Comparison of ENCODE assay signal across 2 cellular contexts in the genomic region with DNA sequence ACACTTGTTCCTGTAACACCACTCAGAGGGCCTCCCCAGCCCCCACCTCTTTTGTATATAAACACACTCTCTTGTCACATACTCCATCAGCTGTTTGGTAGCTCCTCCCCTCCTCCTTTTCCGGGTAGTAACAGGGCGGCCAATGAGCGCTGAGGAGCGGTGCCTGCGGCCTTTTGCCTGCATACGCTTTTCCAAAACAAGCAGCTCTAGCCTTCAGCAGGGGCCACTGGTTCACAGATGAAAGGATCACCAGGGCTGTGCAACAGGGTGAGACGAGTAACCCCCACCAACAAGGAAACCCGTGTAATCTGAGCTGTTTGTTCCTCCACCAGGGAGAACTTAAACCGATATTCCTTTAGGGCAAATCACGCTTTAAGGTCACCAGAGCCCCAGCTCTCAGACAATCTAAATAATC.
TF ChIP-seq lines count a peak whose summit lies in the region.

No MANE protein-coding gene starts in this region.

TF ChIP-seq in A549, 52 proteins besides CTCF, POLR2A, EP300 and RAD21 (continued from another document):
- TF ChIP-seq, protein P1, sequence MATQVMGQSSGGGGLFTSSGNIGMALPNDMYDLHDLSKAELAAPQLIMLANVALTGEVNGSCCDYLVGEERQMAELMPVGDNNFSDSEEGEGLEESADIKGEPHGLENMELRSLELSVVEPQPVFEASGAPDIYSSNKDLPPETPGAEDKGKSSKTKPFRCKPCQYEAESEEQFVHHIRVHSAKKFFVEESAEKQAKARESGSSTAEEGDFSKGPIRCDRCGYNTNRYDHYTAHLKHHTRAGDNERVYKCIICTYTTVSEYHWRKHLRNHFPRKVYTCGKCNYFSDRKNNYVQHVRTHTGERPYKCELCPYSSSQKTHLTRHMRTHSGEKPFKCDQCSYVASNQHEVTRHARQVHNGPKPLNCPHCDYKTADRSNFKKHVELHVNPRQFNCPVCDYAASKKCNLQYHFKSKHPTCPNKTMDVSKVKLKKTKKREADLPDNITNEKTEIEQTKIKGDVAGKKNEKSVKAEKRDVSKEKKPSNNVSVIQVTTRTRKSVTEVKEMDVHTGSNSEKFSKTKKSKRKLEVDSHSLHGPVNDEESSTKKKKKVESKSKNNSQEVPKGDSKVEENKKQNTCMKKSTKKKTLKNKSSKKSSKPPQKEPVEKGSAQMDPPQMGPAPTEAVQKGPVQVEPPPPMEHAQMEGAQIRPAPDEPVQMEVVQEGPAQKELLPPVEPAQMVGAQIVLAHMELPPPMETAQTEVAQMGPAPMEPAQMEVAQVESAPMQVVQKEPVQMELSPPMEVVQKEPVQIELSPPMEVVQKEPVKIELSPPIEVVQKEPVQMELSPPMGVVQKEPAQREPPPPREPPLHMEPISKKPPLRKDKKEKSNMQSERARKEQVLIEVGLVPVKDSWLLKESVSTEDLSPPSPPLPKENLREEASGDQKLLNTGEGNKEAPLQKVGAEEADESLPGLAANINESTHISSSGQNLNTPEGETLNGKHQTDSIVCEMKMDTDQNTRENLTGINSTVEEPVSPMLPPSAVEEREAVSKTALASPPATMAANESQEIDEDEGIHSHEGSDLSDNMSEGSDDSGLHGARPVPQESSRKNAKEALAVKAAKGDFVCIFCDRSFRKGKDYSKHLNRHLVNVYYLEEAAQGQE (IDR thresholded peaks at IDR 0.05): no peak
- TF ChIP-seq NPAS2 (CRISPR knock-in tag; IDR thresholded peaks at IDR 0.05; ENCODE audit: borderline replicate concordance) (no peak), MAFK (IDR thresholded peaks at IDR 0.05; ENCODE audit: partially characterized antibody) (no peak), EHMT2 (IDR thresholded peaks at IDR 0.05; ENCODE audit: low read depth) (no peak), FOSL2 (IDR thresholded peaks at IDR 0.05) (no peak), FOSL2 (CRISPR knock-in tag; IDR thresholded peaks at IDR 0.05) (no peak), RARB (CRISPR knock-in tag; IDR thresholded peaks at IDR 0.05) (no peak)
- TF ChIP-seq, protein P2, sequence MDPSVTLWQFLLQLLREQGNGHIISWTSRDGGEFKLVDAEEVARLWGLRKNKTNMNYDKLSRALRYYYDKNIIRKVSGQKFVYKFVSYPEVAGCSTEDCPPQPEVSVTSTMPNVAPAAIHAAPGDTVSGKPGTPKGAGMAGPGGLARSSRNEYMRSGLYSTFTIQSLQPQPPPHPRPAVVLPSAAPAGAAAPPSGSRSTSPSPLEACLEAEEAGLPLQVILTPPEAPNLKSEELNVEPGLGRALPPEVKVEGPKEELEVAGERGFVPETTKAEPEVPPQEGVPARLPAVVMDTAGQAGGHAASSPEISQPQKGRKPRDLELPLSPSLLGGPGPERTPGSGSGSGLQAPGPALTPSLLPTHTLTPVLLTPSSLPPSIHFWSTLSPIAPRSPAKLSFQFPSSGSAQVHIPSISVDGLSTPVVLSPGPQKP (IDR thresholded peaks at IDR 0.05; ENCODE audit: low read depth, low read length): no peak

TF ChIP-seq in HepG2, 621 proteins besides CTCF, POLR2A, EP300 and RAD21 (continued from another document and continues in another):
- TF ChIP-seq, protein P3, sequence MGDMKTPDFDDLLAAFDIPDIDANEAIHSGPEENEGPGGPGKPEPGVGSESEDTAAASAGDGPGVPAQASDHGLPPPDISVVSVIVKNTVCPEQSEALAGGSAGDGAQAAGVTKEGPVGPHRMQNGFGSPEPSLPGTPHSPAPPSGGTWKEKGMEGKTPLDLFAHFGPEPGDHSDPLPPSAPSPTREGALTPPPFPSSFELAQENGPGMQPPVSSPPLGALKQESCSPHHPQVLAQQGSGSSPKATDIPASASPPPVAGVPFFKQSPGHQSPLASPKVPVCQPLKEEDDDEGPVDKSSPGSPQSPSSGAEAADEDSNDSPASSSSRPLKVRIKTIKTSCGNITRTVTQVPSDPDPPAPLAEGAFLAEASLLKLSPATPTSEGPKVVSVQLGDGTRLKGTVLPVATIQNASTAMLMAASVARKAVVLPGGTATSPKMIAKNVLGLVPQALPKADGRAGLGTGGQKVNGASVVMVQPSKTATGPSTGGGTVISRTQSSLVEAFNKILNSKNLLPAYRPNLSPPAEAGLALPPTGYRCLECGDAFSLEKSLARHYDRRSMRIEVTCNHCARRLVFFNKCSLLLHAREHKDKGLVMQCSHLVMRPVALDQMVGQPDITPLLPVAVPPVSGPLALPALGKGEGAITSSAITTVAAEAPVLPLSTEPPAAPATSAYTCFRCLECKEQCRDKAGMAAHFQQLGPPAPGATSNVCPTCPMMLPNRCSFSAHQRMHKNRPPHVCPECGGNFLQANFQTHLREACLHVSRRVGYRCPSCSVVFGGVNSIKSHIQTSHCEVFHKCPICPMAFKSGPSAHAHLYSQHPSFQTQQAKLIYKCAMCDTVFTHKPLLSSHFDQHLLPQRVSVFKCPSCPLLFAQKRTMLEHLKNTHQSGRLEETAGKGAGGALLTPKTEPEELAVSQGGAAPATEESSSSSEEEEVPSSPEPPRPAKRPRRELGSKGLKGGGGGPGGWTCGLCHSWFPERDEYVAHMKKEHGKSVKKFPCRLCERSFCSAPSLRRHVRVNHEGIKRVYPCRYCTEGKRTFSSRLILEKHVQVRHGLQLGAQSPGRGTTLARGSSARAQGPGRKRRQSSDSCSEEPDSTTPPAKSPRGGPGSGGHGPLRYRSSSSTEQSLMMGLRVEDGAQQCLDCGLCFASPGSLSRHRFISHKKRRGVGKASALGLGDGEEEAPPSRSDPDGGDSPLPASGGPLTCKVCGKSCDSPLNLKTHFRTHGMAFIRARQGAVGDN (CRISPR knock-in tag; IDR thresholded peaks at IDR 0.05): peak; percentile 70
- TF ChIP-seq GABPA (IDR thresholded peaks at IDR 0.05; ENCODE audit: low read depth, low read length) (no peak), GABPA (CRISPR knock-in tag; IDR thresholded peaks at IDR 0.05; ENCODE audit: low read depth) (peak; percentile 56), ZNF547 (CRISPR knock-in tag; IDR thresholded peaks at IDR 0.05) (no peak), MXI1 (IDR thresholded peaks at IDR 0.05; ENCODE audit: borderline replicate concordance, low read depth, low read length) (peak; percentile 62; the same call in 1 of the 3 replicates), TMF1 (CRISPR knock-in tag; IDR thresholded peaks at IDR 0.05; ENCODE audit: low read depth) (no peak), ARID2 (CRISPR knock-in tag; IDR thresholded peaks at IDR 0.05; ENCODE audit: borderline replicate concordance) (no peak; the same call in 1 of the 2 replicates), CHD2 (IDR thresholded peaks at IDR 0.05; ENCODE audit: low read depth, low read length) (no peak), ZNF251 (CRISPR knock-in tag; IDR thresholded peaks at IDR 0.05) (no peak), SP1 (IDR thresholded peaks at IDR 0.05) (no peak), SP1 (CRISPR knock-in tag; IDR thresholded peaks at IDR 0.05) (peak; percentile 62; the same call in 1 of the 2 replicates), ZNF737 (CRISPR knock-in tag; IDR thresholded peaks at IDR 0.05; ENCODE audit: borderline replicate concordance) (no peak), RFX5 (IDR thresholded peaks at IDR 0.05; ENCODE audit: low read depth, low read length) (peak; percentile 98), FOXO1 (CRISPR knock-in tag; IDR thresholded peaks at IDR 0.05) (peak; percentile 91), PRPF4 (IDR thresholded peaks at IDR 0.05; ENCODE audit: low read depth, low read length, poor library complexity, severe bottlenecking) (no peak), ARNTL (CRISPR knock-in tag; IDR thresholded peaks at IDR 0.05) (peak; percentile 81), KAT2B (IDR thresholded peaks at IDR 0.05; ENCODE audit: borderline replicate concordance, low read depth, low read length) (no peak), ZNF567 (CRISPR knock-in tag; IDR thresholded peaks at IDR 0.05; ENCODE audit: borderline replicate concordance) (no peak), RBFOX2 (IDR thresholded peaks at IDR 0.05; ENCODE audit: low read depth, low read length) (0 out of 2 replicates have a peak, but pooled peaks have one; percentile 46), TARDBP (CRISPR knock-in tag; IDR thresholded peaks at IDR 0.05) (peak; percentile 75)
- TF ChIP-seq, protein P4, sequence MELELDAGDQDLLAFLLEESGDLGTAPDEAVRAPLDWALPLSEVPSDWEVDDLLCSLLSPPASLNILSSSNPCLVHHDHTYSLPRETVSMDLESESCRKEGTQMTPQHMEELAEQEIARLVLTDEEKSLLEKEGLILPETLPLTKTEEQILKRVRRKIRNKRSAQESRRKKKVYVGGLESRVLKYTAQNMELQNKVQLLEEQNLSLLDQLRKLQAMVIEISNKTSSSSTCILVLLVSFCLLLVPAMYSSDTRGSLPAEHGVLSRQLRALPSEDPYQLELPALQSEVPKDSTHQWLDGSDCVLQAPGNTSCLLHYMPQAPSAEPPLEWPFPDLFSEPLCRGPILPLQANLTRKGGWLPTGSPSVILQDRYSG (CRISPR knock-in tag; IDR thresholded peaks at IDR 0.05): no peak
- TF ChIP-seq, protein P5, sequence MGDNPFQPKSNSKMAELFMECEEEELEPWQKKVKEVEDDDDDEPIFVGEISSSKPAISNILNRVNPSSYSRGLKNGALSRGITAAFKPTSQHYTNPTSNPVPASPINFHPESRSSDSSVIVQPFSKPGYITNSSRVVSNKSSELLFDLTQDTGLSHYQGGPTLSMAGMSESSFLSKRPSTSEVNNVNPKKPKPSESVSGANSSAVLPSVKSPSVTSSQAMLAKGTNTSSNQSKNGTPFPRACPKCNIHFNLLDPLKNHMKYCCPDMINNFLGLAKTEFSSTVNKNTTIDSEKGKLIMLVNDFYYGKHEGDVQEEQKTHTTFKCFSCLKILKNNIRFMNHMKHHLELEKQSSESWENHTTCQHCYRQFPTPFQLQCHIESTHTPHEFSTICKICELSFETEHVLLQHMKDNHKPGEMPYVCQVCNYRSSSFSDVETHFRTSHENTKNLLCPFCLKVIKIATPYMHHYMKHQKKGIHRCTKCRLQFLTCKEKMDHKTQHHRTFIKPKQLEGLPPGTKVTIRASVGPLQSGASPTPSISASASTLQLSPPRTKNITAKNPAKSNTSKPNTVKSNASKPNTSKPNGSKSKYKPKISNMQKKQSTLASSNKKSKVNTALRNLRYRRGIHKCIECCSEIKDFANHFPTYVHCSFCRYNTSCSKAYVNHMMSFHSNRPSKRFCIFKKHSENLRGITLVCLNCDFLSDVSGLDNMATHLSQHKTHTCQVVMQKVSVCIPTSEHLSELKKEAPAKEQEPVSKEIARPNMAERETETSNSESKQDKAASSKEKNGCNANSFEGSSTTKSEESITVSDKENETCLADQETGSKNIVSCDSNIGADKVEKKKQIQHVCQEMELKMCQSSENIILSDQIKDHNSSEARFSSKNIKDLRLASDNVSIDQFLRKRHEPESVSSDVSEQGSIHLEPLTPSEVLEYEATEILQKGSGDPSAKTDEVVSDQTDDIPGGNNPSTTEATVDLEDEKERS (CRISPR knock-in tag; IDR thresholded peaks at IDR 0.05): no peak
- TF ChIP-seq, protein P6, sequence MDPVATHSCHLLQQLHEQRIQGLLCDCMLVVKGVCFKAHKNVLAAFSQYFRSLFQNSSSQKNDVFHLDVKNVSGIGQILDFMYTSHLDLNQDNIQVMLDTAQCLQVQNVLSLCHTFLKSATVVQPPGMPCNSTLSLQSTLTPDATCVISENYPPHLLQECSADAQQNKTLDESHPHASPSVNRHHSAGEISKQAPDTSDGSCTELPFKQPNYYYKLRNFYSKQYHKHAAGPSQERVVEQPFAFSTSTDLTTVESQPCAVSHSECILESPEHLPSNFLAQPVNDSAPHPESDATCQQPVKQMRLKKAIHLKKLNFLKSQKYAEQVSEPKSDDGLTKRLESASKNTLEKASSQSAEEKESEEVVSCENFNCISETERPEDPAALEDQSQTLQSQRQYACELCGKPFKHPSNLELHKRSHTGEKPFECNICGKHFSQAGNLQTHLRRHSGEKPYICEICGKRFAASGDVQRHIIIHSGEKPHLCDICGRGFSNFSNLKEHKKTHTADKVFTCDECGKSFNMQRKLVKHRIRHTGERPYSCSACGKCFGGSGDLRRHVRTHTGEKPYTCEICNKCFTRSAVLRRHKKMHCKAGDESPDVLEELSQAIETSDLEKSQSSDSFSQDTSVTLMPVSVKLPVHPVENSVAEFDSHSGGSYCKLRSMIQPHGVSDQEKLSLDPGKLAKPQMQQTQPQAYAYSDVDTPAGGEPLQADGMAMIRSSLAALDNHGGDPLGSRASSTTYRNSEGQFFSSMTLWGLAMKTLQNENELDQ (CRISPR knock-in tag; IDR thresholded peaks at IDR 0.05; ENCODE audit: borderline replicate concordance): no peak
- TF ChIP-seq, protein P7, sequence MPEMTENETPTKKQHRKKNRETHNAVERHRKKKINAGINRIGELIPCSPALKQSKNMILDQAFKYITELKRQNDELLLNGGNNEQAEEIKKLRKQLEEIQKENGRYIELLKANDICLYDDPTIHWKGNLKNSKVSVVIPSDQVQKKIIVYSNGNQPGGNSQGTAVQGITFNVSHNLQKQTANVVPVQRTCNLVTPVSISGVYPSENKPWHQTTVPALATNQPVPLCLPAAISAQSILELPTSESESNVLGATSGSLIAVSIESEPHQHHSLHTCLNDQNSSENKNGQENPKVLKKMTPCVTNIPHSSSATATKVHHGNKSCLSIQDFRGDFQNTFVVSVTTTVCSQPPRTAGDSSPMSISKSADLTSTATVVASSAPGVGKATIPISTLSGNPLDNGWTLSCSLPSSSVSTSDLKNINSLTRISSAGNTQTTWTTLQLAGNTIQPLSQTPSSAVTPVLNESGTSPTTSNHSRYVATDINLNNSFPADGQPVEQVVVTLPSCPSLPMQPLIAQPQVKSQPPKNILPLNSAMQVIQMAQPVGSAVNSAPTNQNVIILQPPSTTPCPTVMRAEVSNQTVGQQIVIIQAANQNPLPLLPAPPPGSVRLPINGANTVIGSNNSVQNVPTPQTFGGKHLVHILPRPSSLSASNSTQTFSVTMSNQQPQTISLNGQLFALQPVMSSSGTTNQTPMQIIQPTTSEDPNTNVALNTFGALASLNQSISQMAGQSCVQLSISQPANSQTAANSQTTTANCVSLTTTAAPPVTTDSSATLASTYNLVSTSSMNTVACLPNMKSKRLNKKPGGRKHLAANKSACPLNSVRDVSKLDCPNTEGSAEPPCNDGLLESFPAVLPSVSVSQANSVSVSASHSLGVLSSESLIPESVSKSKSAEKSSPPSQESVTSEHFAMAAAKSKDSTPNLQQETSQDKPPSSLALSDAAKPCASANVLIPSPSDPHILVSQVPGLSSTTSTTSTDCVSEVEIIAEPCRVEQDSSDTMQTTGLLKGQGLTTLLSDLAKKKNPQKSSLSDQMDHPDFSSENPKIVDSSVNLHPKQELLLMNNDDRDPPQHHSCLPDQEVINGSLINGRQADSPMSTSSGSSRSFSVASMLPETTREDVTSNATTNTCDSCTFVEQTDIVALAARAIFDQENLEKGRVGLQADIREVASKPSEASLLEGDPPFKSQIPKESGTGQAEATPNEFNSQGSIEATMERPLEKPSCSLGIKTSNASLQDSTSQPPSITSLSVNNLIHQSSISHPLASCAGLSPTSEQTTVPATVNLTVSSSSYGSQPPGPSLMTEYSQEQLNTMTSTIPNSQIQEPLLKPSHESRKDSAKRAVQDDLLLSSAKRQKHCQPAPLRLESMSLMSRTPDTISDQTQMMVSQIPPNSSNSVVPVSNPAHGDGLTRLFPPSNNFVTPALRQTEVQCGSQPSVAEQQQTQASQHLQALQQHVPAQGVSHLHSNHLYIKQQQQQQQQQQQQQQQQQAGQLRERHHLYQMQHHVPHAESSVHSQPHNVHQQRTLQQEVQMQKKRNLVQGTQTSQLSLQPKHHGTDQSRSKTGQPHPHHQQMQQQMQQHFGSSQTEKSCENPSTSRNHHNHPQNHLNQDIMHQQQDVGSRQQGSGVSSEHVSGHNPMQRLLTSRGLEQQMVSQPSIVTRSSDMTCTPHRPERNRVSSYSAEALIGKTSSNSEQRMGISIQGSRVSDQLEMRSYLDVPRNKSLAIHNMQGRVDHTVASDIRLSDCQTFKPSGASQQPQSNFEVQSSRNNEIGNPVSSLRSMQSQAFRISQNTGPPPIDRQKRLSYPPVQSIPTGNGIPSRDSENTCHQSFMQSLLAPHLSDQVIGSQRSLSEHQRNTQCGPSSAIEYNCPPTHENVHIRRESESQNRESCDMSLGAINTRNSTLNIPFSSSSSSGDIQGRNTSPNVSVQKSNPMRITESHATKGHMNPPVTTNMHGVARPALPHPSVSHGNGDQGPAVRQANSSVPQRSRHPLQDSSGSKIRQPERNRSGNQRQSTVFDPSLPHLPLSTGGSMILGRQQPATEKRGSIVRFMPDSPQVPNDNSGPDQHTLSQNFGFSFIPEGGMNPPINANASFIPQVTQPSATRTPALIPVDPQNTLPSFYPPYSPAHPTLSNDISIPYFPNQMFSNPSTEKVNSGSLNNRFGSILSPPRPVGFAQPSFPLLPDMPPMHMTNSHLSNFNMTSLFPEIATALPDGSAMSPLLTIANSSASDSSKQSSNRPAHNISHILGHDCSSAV (CRISPR knock-in tag; IDR thresholded peaks at IDR 0.05; ENCODE audit: borderline replicate concordance): no peak
